Comparison of ENCODE assay signal across 5 cellular contexts in the genomic region with DNA sequence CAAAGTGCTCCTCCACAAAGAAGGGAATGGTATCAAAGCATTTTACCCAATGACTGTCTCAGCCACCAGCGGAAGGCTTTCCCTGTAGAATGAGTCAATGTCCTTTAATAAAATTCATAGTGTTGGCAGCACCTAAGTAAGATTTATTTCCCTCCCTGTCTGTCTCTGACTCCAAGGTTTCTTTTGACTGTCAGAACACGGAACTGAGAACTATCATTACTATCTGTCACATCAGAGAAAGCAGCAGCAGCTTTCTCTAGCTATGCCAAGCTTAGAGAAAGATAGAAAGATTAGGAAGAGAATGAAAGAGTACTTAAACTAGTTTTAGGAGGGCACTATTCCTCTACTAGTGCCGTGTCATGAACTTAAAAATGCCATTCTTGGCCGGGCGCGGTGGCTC.
"Had no signal": no experiment of that assay in that cellular context is flagged by ENCODE, and none has a peak within 500 bp of the region (broad histone marks: within the 10 kb centered on the region; RNA-seq: fewer than 3 reads in every experiment).

No MANE protein-coding gene starts in this region.

- H3K4me1 Mint-ChIP-seq: IgD-negative memory B cell had no signal

- H3K27ac Mint-ChIP-seq: IgD-negative memory B cell had no signal

- H3K4me3 ChIP-seq: K562 had no signal

- H3K4me3 Mint-ChIP-seq: IgD-negative memory B cell had no signal

- DNase-seq: IMR-90 had no signal

- H3K27ac ChIP-seq: HL-60 had no signal

- ATAC-seq: HepG2, K562 had no signal
